Comparison of ENCODE assay signal across 31 cellular contexts in the genomic region with DNA sequence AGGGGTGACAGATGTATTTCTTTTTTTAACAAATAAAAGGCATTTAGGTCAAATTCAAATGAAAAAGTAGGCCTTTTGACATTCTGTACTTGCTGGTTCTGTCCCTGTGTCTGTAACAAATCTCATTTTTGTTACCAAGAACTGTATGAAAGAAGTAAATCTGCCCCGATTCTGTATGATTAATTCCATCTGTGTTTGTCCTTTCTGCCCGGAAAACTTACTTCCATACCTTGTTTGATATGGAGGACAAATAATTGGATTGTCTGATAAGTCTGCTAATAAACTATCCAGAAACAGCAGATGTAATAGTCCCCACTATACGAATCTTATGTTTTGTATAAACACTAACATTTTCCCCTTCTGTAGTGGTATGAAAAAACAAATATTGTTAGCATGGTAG.
"Had no signal": no experiment of that assay in that cellular context is flagged by ENCODE, and none has a peak within 500 bp of the region (broad histone marks: within the 10 kb centered on the region; RNA-seq: fewer than 3 reads in every experiment).

No MANE protein-coding gene starts in this region.

- H3K9ac ChIP-seq: neural progenitor cell, parathyroid adenoma had no signal

- H3K27me3 Mint-ChIP-seq: naive thymus-derived CD4-positive, alpha-beta T cell; progenitor cell of endocrine pancreas; stimulated activated memory B cell treated with anti-CD40 and anti-IgM and Interleukin-4, amounts not matched to agents 10 μg/mL and 1 μg/mL and 100 μg/mL, for 72 hours; stimulated activated naive CD8-positive, alpha-beta T cell treated with anti-CD3 and anti-CD28 coated beads, Interleukin-15, amount 100 ng/mL, for 72 hours; type B pancreatic cell had no signal

- H3K27ac ChIP-seq: neural progenitor cell, ovary, parathyroid adenoma, psoas muscle, right lobe of liver, sigmoid colon, suprapubic skin, testis, tibial artery, transverse colon, upper lobe of right lung, vagina had no signal

- H3K36me3 ChIP-seq: neural progenitor cell, ovary, right lobe of liver, sigmoid colon, suprapubic skin, tibial artery, transverse colon, upper lobe of right lung, vagina had no signal

- H3K36me3 Mint-ChIP-seq: naive thymus-derived CD4-positive, alpha-beta T cell; natural killer cell; neural progenitor cell; stimulated activated memory B cell treated with anti-CD40 and anti-IgM and Interleukin-4, amounts not matched to agents 10 μg/mL and 1 μg/mL and 100 μg/mL, for 72 hours; type B pancreatic cell had no signal

- H3K4me3 Mint-ChIP-seq: naive thymus-derived CD4-positive, alpha-beta T cell; natural killer cell; nephron; neural progenitor cell; stimulated activated memory B cell treated with anti-CD40 and anti-IgM and Interleukin-4, amounts not matched to agents 10 μg/mL and 1 μg/mL and 100 μg/mL, for 72 hours; stimulated activated naive CD8-positive, alpha-beta T cell treated with anti-CD3 and anti-CD28 coated beads, Interleukin-15, amount 100 ng/mL, for 72 hours; type B pancreatic cell had no signal

- H3K4me3 ChIP-seq: neural progenitor cell, ovary, psoas muscle, right lobe of liver, sigmoid colon, suprapubic skin, testis, tibial artery, transverse colon, upper lobe of right lung, vagina had no signal

- H3K4me1 Mint-ChIP-seq: nephron; stimulated activated memory B cell treated with anti-CD40 and anti-IgM and Interleukin-4, amounts not matched to agents 10 μg/mL and 1 μg/mL and 100 μg/mL, for 72 hours; stimulated activated naive CD8-positive, alpha-beta T cell treated with anti-CD3 and anti-CD28 coated beads, Interleukin-15, amount 100 ng/mL, for 72 hours had no signal

- H3K27ac Mint-ChIP-seq: naive thymus-derived CD4-positive, alpha-beta T cell; natural killer cell; nephron; neural progenitor cell; progenitor cell of endocrine pancreas; stimulated activated memory B cell treated with anti-CD40 and anti-IgM and Interleukin-4, amounts not matched to agents 10 μg/mL and 1 μg/mL and 100 μg/mL, for 72 hours; stimulated activated naive CD8-positive, alpha-beta T cell treated with anti-CD3 and anti-CD28 coated beads, Interleukin-15, amount 100 ng/mL, for 72 hours; type B pancreatic cell had no signal

- H3K4me1 ChIP-seq: neural progenitor cell, parathyroid adenoma, psoas muscle, sigmoid colon, suprapubic skin, testis, tibial artery, transverse colon, upper lobe of right lung, vagina had no signal

- FAIRE-seq: small intestine, urothelium cell line had no signal

- H3K27me3 ChIP-seq: neural progenitor cell, ovary, right lobe of liver, sigmoid colon, suprapubic skin, testis, transverse colon, upper lobe of right lung, vagina had no signal

- H3K9me3 ChIP-seq: ovary, psoas muscle, right lobe of liver, sigmoid colon, suprapubic skin, testis, tibial artery, transverse colon, upper lobe of right lung, vagina had no signal

- H3K79me2 ChIP-seq: parathyroid adenoma had no signal

- H2AFZ ChIP-seq: neural progenitor cell, parathyroid adenoma had no signal

- ATAC-seq: naive thymus-derived CD4-positive, alpha-beta T cell; natural killer cell; psoas muscle; right cardiac atrium; right lobe of liver; stimulated activated memory B cell treated with anti-CD40 and anti-IgM and Interleukin-4, amounts not matched to agents 10 μg/mL and 1 μg/mL and 100 μg/mL, for 72 hours; stimulated activated naive CD8-positive, alpha-beta T cell treated with anti-CD3 and anti-CD28 coated beads, Interleukin-15, amount 100 ng/mL, for 72 hours; stimulated activated naive CD8-positive, alpha-beta T cell treated with anti-CD3 and anti-CD28 coated beads, Interleukin-15, Interleukin-2, amounts not matched to agents 100 U/mL and 50 U/mL, for 24 hours; upper lobe of right lung had no signal

- DNase-seq: naive thymus-derived CD4-positive, alpha-beta T cell; natural killer cell; occipital lobe; ovary; posterior cingulate gyrus; psoas muscle; right cardiac atrium; right lobe of liver; sigmoid colon; small intestine; stimulated activated CD4-positive, alpha-beta T cell treated with anti-CD3 and anti-CD28 coated beads, Interleukin-15, amount 100 ng/mL, for 24 hours; stimulated activated CD4-positive, alpha-beta T cell treated with anti-CD3 and anti-CD28 coated beads, Interleukin-4, amount 100 ng/mL, for 1 hour; stimulated activated CD4-positive, alpha-beta T cell treated with anti-CD3 and anti-CD28 coated beads, Interleukin-4, amount 100 ng/mL, for 4 hours; stimulated activated CD8-positive, alpha-beta memory T cell treated with anti-CD3 and anti-CD28 coated beads, Interleukin-4, amount 100 ng/mL, for 48 hours; stimulated activated naive CD4-positive, alpha-beta T cell; stimulated activated naive CD8-positive, alpha-beta T cell treated with anti-CD3 and anti-CD28 coated beads, Interleukin-15, amount 100 ng/mL, for 72 hours; stimulated activated naive CD8-positive, alpha-beta T cell treated with anti-CD3 and anti-CD28 coated beads, Interleukin-15, Interleukin-2, amounts not matched to agents 100 U/mL and 50 U/mL, for 24 hours; substantia nigra; testis; tibial artery; transverse colon; upper lobe of right lung had no signal

- H3K4me2 ChIP-seq: neural progenitor cell had no signal

- H3K9me3 Mint-ChIP-seq: natural killer cell; nephron; stimulated activated memory B cell treated with anti-CD40 and anti-IgM and Interleukin-4, amounts not matched to agents 10 μg/mL and 1 μg/mL and 100 μg/mL, for 72 hours; stimulated activated naive CD8-positive, alpha-beta T cell treated with anti-CD3 and anti-CD28 coated beads, Interleukin-15, amount 100 ng/mL, for 72 hours; type B pancreatic cell had no signal
